25 cellular contexts compared by ENCODE assay signal in the genomic region with DNA sequence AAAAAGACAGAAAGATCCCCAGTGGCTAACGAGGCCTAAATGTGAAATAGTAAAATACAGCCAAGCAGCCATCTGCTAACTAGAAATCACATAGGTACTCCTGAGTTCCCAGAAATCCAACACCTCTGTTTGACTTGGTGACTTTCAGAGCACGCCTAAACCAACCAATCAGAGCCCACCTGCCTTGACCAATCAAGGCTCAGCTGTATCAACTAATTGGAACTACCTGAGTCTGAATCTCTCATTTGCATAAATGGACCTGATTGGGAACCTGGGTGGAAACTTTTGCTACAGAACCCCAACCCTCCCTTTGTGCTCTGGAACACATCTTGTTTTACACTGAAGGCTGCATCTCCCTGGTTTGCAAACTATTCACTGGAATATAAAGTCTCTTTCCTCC. TPM values are rescaled to one million over a fixed set of nuclear protein-coding genes. Genes with fewer than 3 reads are reported as not detected.
A peak's percentile ranks its signal among the peaks of the same experiment; 100 is the strongest.
DNase-seq lines count a peak whose midpoint lies in the region; ATAC-seq and TF ChIP-seq lines count a peak whose summit lies in the region.
"Had no signal": no experiment of that assay in that cellular context is flagged by ENCODE, and none has a peak within 500 bp of the region (broad histone marks: within the 10 kb centered on the region; RNA-seq: fewer than 3 reads in every experiment).

No MANE protein-coding gene starts in this region.

- no peaks in the 10 kb centered on the region for H3K27me3 Mint-ChIP-seq in naive B cell

- DNase-seq in NCI-H1092 treated with DMSO at 0.1 percent for 48 hours (lab: John Stamatoyannopoulos, UW) (peak; percentile 14), NCI-H1092 (lab: John Stamatoyannopoulos, UW) (no peak), NCI-H146 treated with DMSO at 0.1 percent for 48 hours (lab: John Stamatoyannopoulos, UW; ENCODE audit: unreplicated experiment) (peak; percentile 11), NCI-H2171 (lab: John Stamatoyannopoulos, UW) (peak; percentile 64), naive B cell (no peak), DMS 273 (lab: John Stamatoyannopoulos, UW; ENCODE audit: unreplicated experiment) (no peak), spleen (no peak)
- DNase-seq: CD8-positive, alpha-beta T cell; GF-D8; GM23248; KBM-7; MG63; NCI-H446; NK-92 treated with Interleukin-12 subunit alpha and Interleukin-12 subunit beta, amount 100 ng/mL, for 24 hours; PC-9; T-cell had no signal

- peak overlapping the region in 3 of 8 donors; percentile 23 to 79 (median 29) for H3K4me3 Mint-ChIP-seq in naive B cell
- H3K4me3 Mint-ChIP-seq: B cell; CD8-positive, alpha-beta T cell; T-cell had no signal

- TF ChIP-seq CTCF in spleen (IDR thresholded peaks at IDR 0.05 in 8 of 11, conservative IDR thresholded peaks at IDR 0.05 in 3 of 11): no peak

- H3K27ac ChIP-seq in spleen: no peak overlapping the region
- H3K27ac ChIP-seq: 22Rv1, C4-2B, GM23248, PC-9 had no signal

- peaks cover 0 to 12% (median 0%) of the 10 kb centered on the region in 6 donors for H3K4me1 ChIP-seq in spleen

- TF ChIP-seq POLR2A in spleen (IDR thresholded peaks at IDR 0.05): no peak

- H3K9me3 Mint-ChIP-seq in naive B cell: peaks cover 0 to 5% (median 2%) of the 10 kb centered on the region in 7 donors
- H3K9me3 Mint-ChIP-seq: CD8-positive, alpha-beta T cell; T-cell had no signal

- peaks cover 6 to 18% of the 10 kb centered on the region in 2 donors for H3K36me3 Mint-ChIP-seq in naive B cell
- H3K36me3 Mint-ChIP-seq: CD8-positive, alpha-beta T cell; T-cell had no signal

- peak overlapping the region in 5 of 6 donors; percentile 3 to 79 (median 56) for H3K27ac Mint-ChIP-seq in naive B cell
- H3K27ac Mint-ChIP-seq: B cell; CD8-positive, alpha-beta T cell; T-cell had no signal

- H3K36me3 ChIP-seq in spleen: no peaks in the 10 kb centered on the region
- H3K36me3 ChIP-seq: MG63 had no signal

- H3K4me3 ChIP-seq in spleen: no peak overlapping the region
- H3K4me3 ChIP-seq: GM23248, MG63, PC-9 had no signal

- peaks cover 0 to 53% (median 0%) of the 10 kb centered on the region in 7 donors for H3K27me3 ChIP-seq in spleen (replicated peaks in 1 of 7)
- H3K27me3 ChIP-seq: MG63 had no signal

- 83 to 97% (median 88%) methylated on average over 2 of the region's 2 CpGs for WGBS in spleen, 5 donors

- intact Hi-C loops in spleen (cut with DNase I; ENCODE audit: low total_unique reads): no loop called here

- ATAC-seq in naive B cell (ENCODE audit: low read depth in 2 of 2) (no peak), GM21423 (IDR thresholded peaks at IDR 0.05; ENCODE audit: unreplicated experiment) (no peak)
- ATAC-seq: CD8-positive, alpha-beta T cell; Right ventricle myocardium inferior; T-cell had no signal

- peaks cover 65 to 92% (median 91%) of the 10 kb centered on the region in 3 donors for H3K4me1 Mint-ChIP-seq in naive B cell

- peaks cover 0 to 7% (median 0%) of the 10 kb centered on the region in 8 donors for H3K9me3 ChIP-seq in spleen
- H3K9me3 ChIP-seq: MG63 had no signal

RNA-seq across cellular contexts. Expression of a gene that starts 5.1 kb away (rescaled TPM):
- 10 to 100 TPM; 15.0 to 44.0 (median 35.9) TPM for polyA plus RNA-seq in naive B cell (ENCODE audit: low read depth in 6 of 6)
- 1 to 10 TPM in 3 of 7 donors, under 1 TPM in 3, not detected in 1; 0.55 to 2.0 (median 1.1) TPM for total RNA-seq in spleen
- 1 to 10 TPM in 1 of 3 donors, under 1 TPM in 2; 0.22 to 3.8 (median 0.93) TPM for polyA plus RNA-seq in spleen
- total RNA-seq: CD8-positive, alpha-beta T cell; GM23248; PC-9; Right ventricle myocardium inferior; RPMI7951; SK-MEL-5; T-helper 2 cell treated with Interferon-gamma antibody and Interleukin-4, amounts not matched to agents 100 ng/mL and 5 ng/mL, for 36 hours had no signal
- polyA plus RNA-seq: GM23248 had no signal

RNA-seq across cellular contexts. Expression of a gene that starts 32.8 kb away (rescaled TPM):
- polyA plus RNA-seq in naive B cell (ENCODE audit: low read depth in 6 of 6) (1,000 to 10,000 TPM; 3,311 to 6,921 (median 4,382) TPM), spleen (100 to 1,000 TPM in 1 of 3 donors, 10 to 100 TPM in 2; 12.8 to 520 (median 75.1) TPM)
- 100 to 1,000 TPM in 1 of 7 donors, 10 to 100 TPM in 6; 28.0 to 117 (median 61.8) TPM for total RNA-seq in spleen
- total RNA-seq: GM23248; H7; PC-9; Right ventricle myocardium inferior; RPMI7951; SK-MEL-5; T-helper 2 cell treated with Interferon-gamma antibody and Interleukin-4, amounts not matched to agents 100 ng/mL and 5 ng/mL, for 36 hours had no signal
- polyA plus RNA-seq: GM23248 had no signal

Comparison
In these comparisons a context has a peak if more than half of its experiments do, and no peak if none do; other contexts are left out.
1. DNase-seq: peak in NCI-H1092 treated with DMSO at 0.1 percent for 48 hours (single experiment), NCI-H146 treated with DMSO at 0.1 percent for 48 hours (single experiment) and NCI-H2171 (single experiment); none in NCI-H1092 (single experiment), naive B cell (single experiment), DMS 273 (single experiment) and spleen (single experiment).
2. RNA of a gene that starts 32.8 kb away (polyA plus RNA-seq): 3,311 to 6,921 TPM in naive B cell; 12.8 to 520 TPM in spleen; every median in the first group is over 4 times any median in the second.